Comparison of ENCODE assay signal across 15 cellular contexts in the genomic region with DNA sequence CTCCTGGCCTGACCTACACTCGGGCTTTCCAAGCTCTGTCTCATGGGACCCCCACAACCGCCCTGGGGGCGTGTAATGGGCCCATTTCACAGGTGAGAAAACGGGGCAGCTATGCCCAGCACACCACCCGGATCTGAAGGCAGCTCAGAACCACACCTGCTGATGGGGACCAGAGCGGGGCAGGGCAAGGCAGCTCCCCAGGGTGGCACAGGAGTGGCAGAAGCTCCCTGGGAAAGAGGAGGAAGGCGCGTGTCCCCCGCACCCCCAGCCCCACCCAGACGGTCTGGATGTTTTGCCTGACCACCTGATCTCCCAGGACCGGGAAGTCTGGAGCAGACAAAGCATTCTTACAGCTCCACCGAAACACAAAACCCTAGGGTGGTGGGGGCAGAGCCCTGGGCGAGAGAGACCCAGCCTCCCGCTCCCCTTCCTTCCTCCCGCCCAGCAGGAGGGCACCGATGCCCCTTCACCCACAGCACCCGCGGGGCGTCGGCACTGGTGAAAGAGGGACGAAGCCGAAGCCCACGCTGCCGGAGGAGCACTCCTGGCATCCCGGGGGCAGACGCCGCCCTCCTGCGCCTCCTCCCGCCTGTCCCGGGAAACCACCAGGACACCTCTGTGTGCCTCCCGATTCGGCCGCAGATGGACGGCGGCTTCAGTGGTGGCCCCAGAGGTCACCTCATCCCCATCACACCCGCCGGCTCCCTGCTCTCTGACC. TPM values are rescaled to one million over a fixed set of nuclear protein-coding genes. Genes with fewer than 3 reads are reported as not detected.
DNase-seq lines count a peak whose midpoint lies in the region; ATAC-seq and TF ChIP-seq lines count a peak whose summit lies in the region.
"Had no signal": no experiment of that assay in that cellular context is flagged by ENCODE, and none has a peak within 500 bp of the region (broad histone marks: within the 10 kb centered on the region; RNA-seq: fewer than 3 reads in every experiment).

No MANE protein-coding gene starts in this region.

- peaks cover 2% of the 10 kb centered on the region for H3K36me3 Mint-ChIP-seq in activated T-cell treated with anti-CD3 and anti-CD28 coated beads, Interleukin-2, amount 50 U/mL, for 4 hours (ENCODE audit: insufficient read depth)
- H3K36me3 Mint-ChIP-seq in brain (no peaks in the 10 kb centered on the region), memory B cell (no peaks in the 10 kb centered on the region)

- H3K27me3 Mint-ChIP-seq in activated T-cell treated with anti-CD3 and anti-CD28 coated beads, Interleukin-2, amount 50 U/mL, for 4 hours (ENCODE audit: low read depth) = no peaks in the 10 kb centered on the region
- H3K27me3 Mint-ChIP-seq in brain (no peaks in the 10 kb centered on the region), memory B cell (no peaks in the 10 kb centered on the region)

- TF ChIP-seq POLR2A in suprapubic skin (IDR thresholded peaks at IDR 0.05) = no peak

- H3K9me3 Mint-ChIP-seq in activated T-cell treated with anti-CD3 and anti-CD28 coated beads, Interleukin-2, amount 50 U/mL, for 4 hours = no peaks in the 10 kb centered on the region
- H3K9me3 Mint-ChIP-seq in brain (no peaks in the 10 kb centered on the region), memory B cell (no peaks in the 10 kb centered on the region)
- H3K9me3 Mint-ChIP-seq: nephron had no signal

- H3K4me1 Mint-ChIP-seq in activated T-cell treated with anti-CD3 and anti-CD28 coated beads, Interleukin-2, amount 50 U/mL, for 4 hours (ENCODE audit: low read depth) = peaks cover 36% of the 10 kb centered on the region
- H3K4me1 Mint-ChIP-seq in brain (peaks cover 79% of the 10 kb centered on the region), memory B cell (peaks cover 29% of the 10 kb centered on the region)

- H3K4me1 ChIP-seq in suprapubic skin = peaks cover 95% of the 10 kb centered on the region
- H3K4me1 ChIP-seq: breast epithelium had no signal

- H3K9me3 ChIP-seq in suprapubic skin = no peaks in the 10 kb centered on the region
- H3K9me3 ChIP-seq: breast epithelium had no signal

- no peaks in the 10 kb centered on the region for H3K27me3 ChIP-seq in suprapubic skin
- H3K27me3 ChIP-seq: breast epithelium had no signal

- no peak for ATAC-seq in activated T-cell treated with anti-CD3 and anti-CD28 coated beads, Interleukin-2, amount 50 U/mL, for 4 hours
- ATAC-seq in memory B cell (ENCODE audit: low read depth) (no peak), HG03354 (IDR thresholded peaks at IDR 0.05; ENCODE audit: poor library complexity, severe bottlenecking, unreplicated experiment) (no peak)

- 77% methylated on average over 14 of the region's 37 CpGs for WGBS in suprapubic skin

- H3K27ac Mint-ChIP-seq in brain (peak overlapping the region in 4 of 5 experiments; percentile 29 to 95 (median 90)), memory B cell (no peak overlapping the region)

- peak overlapping the region; percentile 19 for H3K4me3 Mint-ChIP-seq in activated T-cell treated with anti-CD3 and anti-CD28 coated beads, Interleukin-2, amount 50 U/mL, for 4 hours
- H3K4me3 Mint-ChIP-seq in brain (peak overlapping the region in 3 of 5 experiments; percentile 44 to 59 (median 55)), memory B cell (peak overlapping the region; percentile 29)

- DNase-seq in activated T-cell treated with anti-CD3 and anti-CD28 coated beads, Interleukin-2, amount 50 U/mL, for 4 hours = no peak
- DNase-seq in activated T-cell treated with anti-CD3 and anti-CD28 coated beads for 4 hours (no peak), memory B cell (ENCODE audit: low spot score in 2 of 2) (no peak), suprapubic skin (ENCODE audit: low spot score in 2 of 2) (no peak), NCI-H82 treated with DMSO at 0.1 percent for 48 hours (lab: John Stamatoyannopoulos, UW; ENCODE audit: unreplicated experiment) (no peak), NCI-H1436 treated with DMSO at 0.1 percent for 48 hours (lab: John Stamatoyannopoulos, UW) (no peak)
- DNase-seq: ACHN, DMS153, NCI-H2029, WERI-Rb-1 had no signal

- H3K4me3 ChIP-seq in suprapubic skin = no peak overlapping the region
- H3K4me3 ChIP-seq: SK-N-MC had no signal

- TF ChIP-seq EP300 in suprapubic skin (IDR thresholded peaks at IDR 0.05) = no peak

- no peaks in the 10 kb centered on the region for H3K36me3 ChIP-seq in suprapubic skin
- H3K36me3 ChIP-seq: breast epithelium had no signal

- H3K27ac ChIP-seq in suprapubic skin = peak overlapping the region; percentile 58
- H3K27ac ChIP-seq: WERI-Rb-1 had no signal

- TF ChIP-seq CTCF in brain (conservative IDR thresholded peaks at IDR 0.05) (no peak), suprapubic skin (IDR thresholded peaks at IDR 0.05) (no peak)

RNA-seq across cellular contexts. Expression of gene NOTCH1, which starts 14.5 kb away (rescaled TPM):
- 100 to 1,000 TPM; 124 to 128 (median 125) TPM for total RNA-seq in activated T-cell treated with anti-CD3 and anti-CD28 coated beads, Interleukin-2, amount 50 U/mL, for 4 hours
- polyA plus RNA-seq in brain (ENCODE audit: insufficient read depth, low read depth, low replicate concordance) = 12.3 TPM
- 100 to 1,000 TPM in 3 of 4 donors, 10 to 100 TPM in 1; 71.0 to 160 (median 114) TPM for total RNA-seq in suprapubic skin

RNA-seq across cellular contexts. Expression of gene SEC16A, which starts 48.5 kb away (rescaled TPM):
- 10 to 100 TPM; 76.6 to 84.0 (median 78.9) TPM for total RNA-seq in activated T-cell treated with anti-CD3 and anti-CD28 coated beads, Interleukin-2, amount 50 U/mL, for 4 hours
- 80.6 TPM for polyA plus RNA-seq in brain (ENCODE audit: insufficient read depth, low read depth, low replicate concordance)
- 10 to 100 TPM; 58.0 to 89.3 (median 75.0) TPM for total RNA-seq in suprapubic skin
